Comparison of ENCODE assay signal across 8 cellular contexts in genomic region chr4:1248262-1249147, GRCh38. TPM values are rescaled to one million over a fixed set of nuclear protein-coding genes. Genes with fewer than 3 reads are reported as not detected.
DNase-seq lines count a peak whose midpoint lies in the region; ATAC-seq and TF ChIP-seq lines count a peak whose summit lies in the region.

TSS of gene CTBP1 (minus strand) at chr4:1249130. CDS start at chr4:1241331, 7,799 bp downstream.

- no peak for TF ChIP-seq CTCF in foreskin keratinocyte (conservative IDR thresholded peaks at IDR 0.05)

- peak within 1 kb of the TSS; percentile 86 for H3K27ac ChIP-seq in GM23248
- peak within 1 kb of the TSS; percentile 78 for H3K27ac ChIP-seq in Karpas-422 (ENCODE audit: low read length)
- peak within 1 kb of the TSS; percentile 85 for H3K27ac ChIP-seq in foreskin keratinocyte
- H3K27ac ChIP-seq in subcutaneous abdominal adipose tissue (ENCODE audit: low read depth, low read length), result peak within 1 kb of the TSS; percentile 93

- H3K27me3 ChIP-seq in GM23248 (replicated peaks; ENCODE audit: insufficient read depth) (no peaks in the 10 kb centered on the region), Karpas-422 (ENCODE audit: low read length) (no peaks in the 10 kb centered on the region), foreskin keratinocyte (no peaks in the 10 kb centered on the region), neuron (ENCODE audit: insufficient read depth, low read length) (no peaks in the 10 kb centered on the region), subcutaneous abdominal adipose tissue (ENCODE audit: control insufficient read depth in 5 of 5, insufficient read depth in 4 of 5, low read length in 5 of 5) (no peaks in the 10 kb centered on the region)

- no peaks in the 10 kb centered on the region for H3F3A ChIP-seq in GM23248 (ENCODE audit: insufficient read depth)

- DNase-seq in GM23248 (peak; percentile 95), Karpas-422 (peak; percentile 94), activated gamma-delta T cell treated with Interleukin-2 at 50 U/mL for 16 hours (peak; percentile 80), foreskin keratinocyte (peak; percentile 63 to 72)

- 1% methylated on average over 55 to 115 of the region's 160 CpGs for WGBS in GM23248 (ENCODE audit: low coverage in 1 of 2, low lambda C conversion rate in 2 of 2, missing lambda C conversion rate in 2 of 2), 2 experiments

- TF ChIP-seq POLR2A in Raji (IDR thresholded peaks at IDR 0.05; ENCODE audit: insufficient read depth, low read depth, low read length), result peak; percentile 61

- in situ Hi-C loops in GM23248 (cut with MboI), result no loop called here

- H3K9ac ChIP-seq in ES-I3 (ENCODE audit: low read depth, low read length) (peak within 1 kb of the TSS; percentile 80), GM23248 (peak within 1 kb of the TSS; percentile 93), Karpas-422 (ENCODE audit: low read length) (peak within 1 kb of the TSS; percentile 99), subcutaneous abdominal adipose tissue (ENCODE audit: low read length in 5 of 5) (peak within 1 kb of the TSS; percentile 56 to 86 (median 81))

- no peaks in the 10 kb centered on the region for H3K9me2 ChIP-seq in GM23248 (ENCODE audit: insufficient read depth)
- H3K9me2 ChIP-seq in Karpas-422 (replicated peaks; ENCODE audit: insufficient read depth, low read length), result no peaks in the 10 kb centered on the region

- peaks cover 65% of the 10 kb centered on the region for H3K79me2 ChIP-seq in GM23248 (ENCODE audit: insufficient read depth)
- H3K79me2 ChIP-seq in Karpas-422 (ENCODE audit: low read length), result peaks cover 45% of the 10 kb centered on the region

- peak within 1 kb of the TSS; percentile 90 for H3K4me3 ChIP-seq in GM23248
- H3K4me3 ChIP-seq in Karpas-422 (ENCODE audit: low read length), result peak within 1 kb of the TSS; percentile 99
- peak within 1 kb of the TSS; percentile 80 for H3K4me3 ChIP-seq in neuron (ENCODE audit: low read length)
- peak within 1 kb of the TSS; percentile 59 to 82 (median 78) for H3K4me3 ChIP-seq in subcutaneous abdominal adipose tissue (ENCODE audit: low read depth in 1 of 5, low read length in 5 of 5)

- H2AFZ ChIP-seq in GM23248 (peak within 1 kb of the TSS; percentile 84), Karpas-422 (ENCODE audit: low read length) (peak within 1 kb of the TSS; percentile 72; the same call in 1 of the 2 replicates), neuron (ENCODE audit: low read depth, low read length) (peak within 1 kb of the TSS; percentile 72)

- H3K9me3 ChIP-seq in ES-I3 (ENCODE audit: control insufficient read depth, insufficient read depth, low read length), result peaks cover 12% of the 10 kb centered on the region
- H3K9me3 ChIP-seq in GM23248 (ENCODE audit: low read depth), result no peaks in the 10 kb centered on the region
- H3K9me3 ChIP-seq in Karpas-422 (ENCODE audit: low read length), result no peaks in the 10 kb centered on the region
- peaks cover 19% of the 10 kb centered on the region for H3K9me3 ChIP-seq in neuron (ENCODE audit: low read length)
- H3K9me3 ChIP-seq in subcutaneous abdominal adipose tissue (ENCODE audit: control insufficient read depth in 5 of 5, low read length in 5 of 5), result peaks cover 0 to 2% (median 0%) of the 10 kb centered on the region in 5 donors

- H3K4me2 ChIP-seq in GM23248 (ENCODE audit: unreplicated experiment), result peak within 1 kb of the TSS; percentile 89
- peak within 1 kb of the TSS; percentile 99 for H3K4me2 ChIP-seq in Karpas-422 (ENCODE audit: low read depth, low read length, poor library complexity, severe bottlenecking)

- H3K4me1 ChIP-seq in ES-I3 (ENCODE audit: insufficient read depth, low read length) (peaks cover 4% of the 10 kb centered on the region; the same call in 1 of the 2 replicates), GM23248 (ENCODE audit: insufficient read depth) (peaks cover 13% of the 10 kb centered on the region; the same call in 1 of the 2 replicates), Karpas-422 (ENCODE audit: low read length) (peaks cover 24% of the 10 kb centered on the region), foreskin keratinocyte (peaks cover 17% of the 10 kb centered on the region), neuron (ENCODE audit: insufficient read depth, low read length) (peaks cover 24% of the 10 kb centered on the region), subcutaneous abdominal adipose tissue (ENCODE audit: control insufficient read depth in 5 of 5, insufficient read depth in 5 of 5, low read length in 5 of 5) (peaks cover 18 to 63% (median 57%) of the 10 kb centered on the region in 5 donors)

- H4K20me1 ChIP-seq in GM23248 (ENCODE audit: insufficient read depth), result no peaks in the 10 kb centered on the region
- peaks cover 40% of the 10 kb centered on the region for H4K20me1 ChIP-seq in Karpas-422 (ENCODE audit: insufficient read depth, low read depth, low read length)

- peak; percentile 32 for ATAC-seq in foreskin keratinocyte

- H3K36me3 ChIP-seq in ES-I3 (ENCODE audit: insufficient read depth, low read length) (peaks cover 13% of the 10 kb centered on the region), GM23248 (ENCODE audit: low read depth) (no peaks in the 10 kb centered on the region), Karpas-422 (ENCODE audit: insufficient read depth, low read length) (no peaks in the 10 kb centered on the region; the same call in 1 of the 2 replicates), neuron (ENCODE audit: insufficient read depth, low read length) (peaks cover 22% of the 10 kb centered on the region), subcutaneous abdominal adipose tissue (ENCODE audit: control insufficient read depth in 5 of 5, insufficient read depth in 5 of 5, low read length in 5 of 5) (peaks cover 0 to 12% (median 4%) of the 10 kb centered on the region in 5 donors)

RNA-seq across cellular contexts. Expression of gene CTBP1, which starts in this region (rescaled TPM):
- 160 and 270 TPM in 2 replicates for total RNA-seq in GM23248 (2014; rRNA removed; shearing (Covaris generic))
- 40.1 and 44.6 TPM in 2 replicates for polyA plus RNA-seq in GM23248 (2016; fragmentation: Nextera tagmentation; extraction: Ambion mirVana)
- total RNA-seq in Karpas-422 (2014; rRNA removed; shearing (Covaris generic); ENCODE audit: low replicate concordance), result 86.9 and 184 TPM in 2 replicates
- total RNA-seq in foreskin keratinocyte, result 106 and 114 TPM in 2 replicates
- 69.9 and 73.0 TPM in 2 replicates for polyA plus RNA-seq in foreskin keratinocyte

Comparison
In these comparisons a context has a peak if more than half of its experiments do, and no peak if none do; other contexts are left out.
1. Peak in every context shown above with its lines: DNase-seq, ATAC-seq, H3K4me3 ChIP-seq and H3K27ac ChIP-seq.